Comparison of ENCODE assay signal across 21 cellular contexts in genomic region chr6:35015476-35015875, GRCh38.
A peak's percentile ranks its signal among the peaks of the same experiment; 100 is the strongest.
DNase-seq lines count a peak whose midpoint lies in the region; ATAC-seq, FAIRE-seq and TF ChIP-seq lines count a peak whose summit lies in the region.
"Had no signal": no experiment of that assay in that cellular context is flagged by ENCODE, and none has a peak within 500 bp of the region (broad histone marks: within the 10 kb centered on the region; RNA-seq: fewer than 3 reads in every experiment).

No MANE protein-coding gene starts in this region.

- CTCF ChIA-PET in Caco-2 (lab: Charles Lee), result interaction anchor here (0.6 kb wide), 3 partner anchors 123 to 315 kb away, joined by 3 to 5 read pairs (median 4); no protein-coding TSS in a partner anchor

- H3K4me3 Mint-ChIP-seq in Caco-2 (ENCODE audit: unreplicated experiment) (no peak overlapping the region), mesothelial cell of epicardium (no peak overlapping the region)
- H3K4me3 Mint-ChIP-seq in activated naive CD8-positive, alpha-beta T cell treated with anti-CD3 and anti-CD28 coated beads, Interleukin-2, amount 50 U/mL, for 24 hours, result no peak overlapping the region
- H3K4me3 Mint-ChIP-seq in activated T-helper 17 cell treated with anti-CD3 and anti-CD28 coated beads, Interleukin-2, amount 50 U/mL, for 72 hours, result no peak overlapping the region
- H3K4me3 Mint-ChIP-seq: activated B cell treated with CpG ODN at 0.5 μM for 24 hours; naive thymus-derived CD8-positive, alpha-beta T cell; stimulated activated naive CD8-positive, alpha-beta T cell treated with anti-CD3 and anti-CD28 coated beads, Interleukin-15, amount 100 ng/mL, for 72 hours had no signal

- no peak for ATAC-seq in activated naive CD8-positive, alpha-beta T cell treated with anti-CD3 and anti-CD28 coated beads, Interleukin-2, amount 50 U/mL, for 24 hours
- ATAC-seq in activated T-helper 17 cell treated with anti-CD3 and anti-CD28 coated beads, Interleukin-2, amount 50 U/mL, for 72 hours (replicated peaks), result no peak
- ATAC-seq: naive thymus-derived CD8-positive, alpha-beta T cell; stimulated activated naive CD8-positive, alpha-beta T cell treated with anti-CD3 and anti-CD28 coated beads, Interleukin-15, amount 100 ng/mL, for 72 hours had no signal

- H3K4me1 ChIP-seq in Caco-2 (peaks cover 63% of the 10 kb centered on the region), SJCRH30 (peaks cover 64% of the 10 kb centered on the region), subcutaneous abdominal adipose tissue (ENCODE audit: control insufficient read depth in 5 of 5, insufficient read depth in 5 of 5, low read length in 5 of 5) (peaks cover 12 to 56% (median 50%) of the 10 kb centered on the region in 5 donors)
- H3K4me1 ChIP-seq: BE2C had no signal

- no TSS peak for BruUV-seq in Caco-2 (replicated peaks; lab: Mats Ljungman, UMichigan)

- H3K4me3 ChIP-seq in Caco-2 (ENCODE audit: low read depth, low read length) (no peak overlapping the region), SJCRH30 (no peak overlapping the region), subcutaneous abdominal adipose tissue (ENCODE audit: low read depth in 1 of 5, low read length in 5 of 5) (no peak overlapping the region)
- H3K4me3 ChIP-seq: lung had no signal

- H3K36me3 ChIP-seq in Caco-2 (ENCODE audit: control insufficient read depth, insufficient read depth, low read length) (no peaks in the 10 kb centered on the region; the same call in none of the 2 replicates), SJCRH30 (peaks cover 4% of the 10 kb centered on the region; the same call in 1 of the 2 replicates), subcutaneous abdominal adipose tissue (ENCODE audit: control insufficient read depth in 5 of 5, insufficient read depth in 5 of 5, low read length in 5 of 5) (peaks cover 0 to 14% (median 0%) of the 10 kb centered on the region in 5 donors)
- H3K36me3 ChIP-seq: BE2C had no signal

- no peak for FAIRE-seq in frontal cortex (lab: Jason Lieb, UNC)
- FAIRE-seq: D721Med, GM12891 had no signal

- no peak overlapping the region for H3K9ac ChIP-seq in subcutaneous abdominal adipose tissue (ENCODE audit: low read length in 5 of 5)

- no peak for DNase-seq in Caco-2
- DNase-seq in SJCRH30, result peak in 1 of 2 experiments; percentile 6
- DNase-seq in mesothelial cell of epicardium (ENCODE audit: low spot score in 2 of 2, unreplicated experiment in 2 of 2), result no peak
- no peak for DNase-seq in NCI-H2081 (lab: John Stamatoyannopoulos, UW)
- DNase-seq in activated naive CD8-positive, alpha-beta T cell treated with anti-CD3 and anti-CD28 coated beads, Interleukin-2, amount 50 U/mL, for 24 hours, result no peak
- DNase-seq in frontal cortex (ENCODE audit: low spot score in 2 of 2), result no peak
- DNase-seq: activated B cell treated with CpG ODN at 0.5 μM for 24 hours; activated gamma-delta T cell; BE2C; cortex of kidney; GDM1; MM.1S; naive thymus-derived CD8-positive, alpha-beta T cell; NCI-H187 treated with DMSO at 0.1 percent for 48 hours; SHP77 treated with DMSO at 0.1 percent for 48 hours; stimulated activated naive CD8-positive, alpha-beta T cell treated with anti-CD3 and anti-CD28 coated beads, Interleukin-15, amount 100 ng/mL, for 72 hours had no signal

- H3K36me3 Mint-ChIP-seq in Caco-2 (ENCODE audit: insufficient read depth, unreplicated experiment), result peaks cover 40% of the 10 kb centered on the region
- no peaks in the 10 kb centered on the region for H3K36me3 Mint-ChIP-seq in mesothelial cell of epicardium
- H3K36me3 Mint-ChIP-seq in activated naive CD8-positive, alpha-beta T cell treated with anti-CD3 and anti-CD28 coated beads, Interleukin-2, amount 50 U/mL, for 24 hours (ENCODE audit: low read depth), result peaks cover 3% of the 10 kb centered on the region
- H3K36me3 Mint-ChIP-seq in activated T-helper 17 cell treated with anti-CD3 and anti-CD28 coated beads, Interleukin-2, amount 50 U/mL, for 72 hours (ENCODE audit: low read depth), result peaks cover 38% of the 10 kb centered on the region

- POLR2A ChIA-PET in Caco-2 (lab: Charles Lee), result no interaction called here

- intact Hi-C loops in Caco-2 (cut with micrococcal nuclease; ENCODE audit: unreplicated experiment), result no loop called here

- TF ChIP-seq CTCF in Caco-2 (IDR thresholded peaks at IDR 0.05; ENCODE audit: insufficient read depth in 1 of 2, low read depth in 1 of 2, low read length in 1 of 2, severe bottlenecking in 1 of 2, unreplicated experiment in 1 of 2) (no peak), mesothelial cell of epicardium (IDR thresholded peaks at IDR 0.05; ENCODE audit: unreplicated experiment) (no peak)

- peaks cover 63% of the 10 kb centered on the region for H3K4me1 Mint-ChIP-seq in Caco-2 (ENCODE audit: low read depth, unreplicated experiment)
- H3K4me1 Mint-ChIP-seq in mesothelial cell of epicardium, result peaks cover 53% of the 10 kb centered on the region
- H3K4me1 Mint-ChIP-seq in activated naive CD8-positive, alpha-beta T cell treated with anti-CD3 and anti-CD28 coated beads, Interleukin-2, amount 50 U/mL, for 24 hours, result peaks cover 8% of the 10 kb centered on the region
- no peaks in the 10 kb centered on the region for H3K4me1 Mint-ChIP-seq in activated T-helper 17 cell treated with anti-CD3 and anti-CD28 coated beads, Interleukin-2, amount 50 U/mL, for 72 hours
- H3K4me1 Mint-ChIP-seq: activated B cell treated with CpG ODN at 0.5 μM for 24 hours had no signal

- no peaks in the 10 kb centered on the region for H3K27me3 ChIP-seq in Caco-2 (replicated peaks; ENCODE audit: control insufficient read depth, insufficient read depth, low read length)
- no peaks in the 10 kb centered on the region for H3K27me3 ChIP-seq in SJCRH30
- no peaks in the 10 kb centered on the region for H3K27me3 ChIP-seq in subcutaneous abdominal adipose tissue (ENCODE audit: control insufficient read depth in 5 of 5, insufficient read depth in 4 of 5, low read length in 5 of 5)
- H3K27me3 ChIP-seq: BE2C had no signal

- H3K27ac Mint-ChIP-seq in Caco-2 (ENCODE audit: unreplicated experiment), result peak overlapping the region; percentile 85
- peak overlapping the region; percentile 98 for H3K27ac Mint-ChIP-seq in mesothelial cell of epicardium
- H3K27ac Mint-ChIP-seq in activated naive CD8-positive, alpha-beta T cell treated with anti-CD3 and anti-CD28 coated beads, Interleukin-2, amount 50 U/mL, for 24 hours, result no peak overlapping the region
- no peak overlapping the region for H3K27ac Mint-ChIP-seq in activated T-helper 17 cell treated with anti-CD3 and anti-CD28 coated beads, Interleukin-2, amount 50 U/mL, for 72 hours
- H3K27ac Mint-ChIP-seq: activated B cell treated with CpG ODN at 0.5 μM for 24 hours had no signal

- H3K27me3 Mint-ChIP-seq in Caco-2 (ENCODE audit: insufficient read depth, unreplicated experiment), result no peaks in the 10 kb centered on the region
- no peaks in the 10 kb centered on the region for H3K27me3 Mint-ChIP-seq in mesothelial cell of epicardium (ENCODE audit: low read depth)
- no peaks in the 10 kb centered on the region for H3K27me3 Mint-ChIP-seq in activated naive CD8-positive, alpha-beta T cell treated with anti-CD3 and anti-CD28 coated beads, Interleukin-2, amount 50 U/mL, for 24 hours
- no peaks in the 10 kb centered on the region for H3K27me3 Mint-ChIP-seq in activated T-helper 17 cell treated with anti-CD3 and anti-CD28 coated beads, Interleukin-2, amount 50 U/mL, for 72 hours
- H3K27me3 Mint-ChIP-seq: activated B cell treated with CpG ODN at 0.5 μM for 24 hours; naive thymus-derived CD8-positive, alpha-beta T cell; stimulated activated naive CD8-positive, alpha-beta T cell treated with anti-CD3 and anti-CD28 coated beads, Interleukin-15, amount 100 ng/mL, for 72 hours had no signal

- H3K9me3 ChIP-seq in Caco-2, result no peaks in the 10 kb centered on the region
- H3K9me3 ChIP-seq in SJCRH30 (replicated peaks), result no peaks in the 10 kb centered on the region
- H3K9me3 ChIP-seq in subcutaneous abdominal adipose tissue (ENCODE audit: control insufficient read depth in 5 of 5, low read length in 5 of 5), result no peaks in the 10 kb centered on the region
- H3K9me3 ChIP-seq: BE2C had no signal

- H3K27ac ChIP-seq in SJCRH30 (peak overlapping the region; percentile 80; the same call in 1 of the 2 replicates), subcutaneous abdominal adipose tissue (ENCODE audit: low read depth, low read length) (peak overlapping the region; percentile 90)

- H3K9me3 Mint-ChIP-seq in Caco-2 (ENCODE audit: unreplicated experiment) (no peaks in the 10 kb centered on the region), mesothelial cell of epicardium (no peaks in the 10 kb centered on the region)
- no peaks in the 10 kb centered on the region for H3K9me3 Mint-ChIP-seq in activated naive CD8-positive, alpha-beta T cell treated with anti-CD3 and anti-CD28 coated beads, Interleukin-2, amount 50 U/mL, for 24 hours
- H3K9me3 Mint-ChIP-seq in activated T-helper 17 cell treated with anti-CD3 and anti-CD28 coated beads, Interleukin-2, amount 50 U/mL, for 72 hours, result no peaks in the 10 kb centered on the region
- H3K9me3 Mint-ChIP-seq: activated B cell treated with CpG ODN at 0.5 μM for 24 hours; naive thymus-derived CD8-positive, alpha-beta T cell; stimulated activated naive CD8-positive, alpha-beta T cell treated with anti-CD3 and anti-CD28 coated beads, Interleukin-15, amount 100 ng/mL, for 72 hours had no signal

Comparison
In these comparisons a context has a peak if more than half of its experiments do, and no peak if none do; other contexts are left out.
1. H3K27ac Mint-ChIP-seq: peak in Caco-2 (single experiment) and mesothelial cell of epicardium (single experiment); none in activated naive CD8-positive, alpha-beta T cell treated with anti-CD3 and anti-CD28 coated beads, Interleukin-2, amount 50 U/mL, for 24 hours (single experiment) and activated T-helper 17 cell treated with anti-CD3 and anti-CD28 coated beads, Interleukin-2, amount 50 U/mL, for 72 hours (single experiment).